1 cellular context compared by ENCODE assay signal in the genomic region with DNA sequence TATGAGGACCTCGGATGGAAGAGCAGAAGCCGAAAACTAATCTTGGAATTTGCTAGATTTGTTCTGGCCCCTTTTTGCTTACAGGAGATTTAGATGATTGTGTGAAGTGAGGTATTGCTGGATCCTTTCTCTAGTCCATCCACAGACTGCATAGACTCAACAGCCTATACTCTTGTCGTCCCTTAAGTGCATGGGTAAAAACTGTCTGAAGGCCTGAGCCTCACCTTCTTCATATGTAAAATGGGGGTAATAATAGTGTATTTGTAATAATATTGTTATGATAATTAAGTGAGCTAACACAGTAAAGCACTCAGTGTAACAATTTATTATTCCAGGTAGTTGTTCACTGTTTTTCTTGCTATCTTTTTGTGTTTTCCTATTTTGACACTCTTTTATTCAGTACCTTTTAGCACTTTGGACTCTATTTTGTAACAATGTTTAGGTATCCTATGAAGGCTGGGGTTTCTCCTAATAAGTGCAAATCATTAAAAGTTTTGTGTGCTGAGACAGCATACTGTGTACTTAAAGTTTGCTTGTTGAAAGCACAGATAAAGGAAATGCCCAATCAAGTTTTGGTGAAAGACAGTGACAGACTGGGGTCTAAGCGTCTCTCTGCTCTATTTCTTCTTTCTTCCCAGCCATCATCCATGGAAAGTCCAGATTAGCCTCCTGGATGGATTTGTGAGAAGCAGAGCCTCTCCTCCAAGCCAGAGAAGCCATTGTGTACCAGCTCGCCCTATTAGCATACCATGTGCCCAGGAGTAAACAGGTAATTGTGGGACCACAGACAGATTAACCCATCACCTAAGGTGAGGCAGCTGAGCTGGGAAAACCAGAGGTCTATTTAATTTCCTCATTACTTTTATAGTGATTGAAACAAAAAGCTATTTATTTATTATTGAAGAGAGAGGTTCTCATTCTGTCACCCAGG.
TF ChIP-seq lines count a peak whose summit lies in the region.

No MANE protein-coding gene starts in this region.

TF ChIP-seq in GM23338, 12 proteins besides CTCF, POLR2A, EP300 and RAD21 (continued from another document):
- TF ChIP-seq ETS1 (IDR thresholded peaks at IDR 0.05) (no peak), ZNF331 (CRISPR knock-in tag; IDR thresholded peaks at IDR 0.05; ENCODE audit: low read depth) (no peak), EZH2 (IDR thresholded peaks at IDR 0.05; ENCODE audit: low read depth, unreplicated experiment) (no peak)
